17 cellular contexts compared by ENCODE assay signal in genomic region chr22:26576026-26576680, GRCh38. TPM values are rescaled to one million over a fixed set of nuclear protein-coding genes. Genes with fewer than 3 reads are reported as not detected.
DNase-seq lines count a peak whose midpoint lies in the region; ATAC-seq and TF ChIP-seq lines count a peak whose summit lies in the region.
"Had no signal": no experiment of that assay in that cellular context is flagged by ENCODE, and none has a peak within 500 bp of the region (broad histone marks: within the 10 kb centered on the region; RNA-seq: fewer than 3 reads in every experiment).

No MANE protein-coding gene starts in this region.

- H3K27me3 ChIP-seq in left ventricle myocardium inferior (ENCODE audit: low read depth) (no peaks in the 10 kb centered on the region), heart left ventricle (no peaks in the 10 kb centered on the region)

- ATAC-seq in heart left ventricle (no peak), GM21528 (IDR thresholded peaks at IDR 0.05; ENCODE audit: low FRiP score, unreplicated experiment) (no peak)
- no peak for ATAC-seq in naive thymus-derived CD8-positive, alpha-beta T cell
- ATAC-seq in activated T-cell treated with anti-CD3 and anti-CD28 coated beads, Interleukin-2, amount 50 U/mL, for 4 hours = no peak
- ATAC-seq: GM23338 had no signal

- in situ Hi-C loops in GM13976 (cut with MboI; ENCODE audit: low sequenced_read_pairs, unreplicated experiment) = no loop called here

- TF ChIP-seq POLR2A in heart left ventricle (IDR thresholded peaks at IDR 0.05) = no peak

- CTCF ChIA-PET in RWPE1 (lab: Yijun Ruan, JAX) = interaction anchor here (0.7 kb wide), 1 partner anchor 90 kb away, joined by 5 read pairs; no protein-coding TSS in a partner anchor

- 37 to 46% (median 42%) methylated on average over 8 of the region's 8 CpGs for WGBS in heart left ventricle, 4 donors

- H3K4me3 Mint-ChIP-seq in naive thymus-derived CD8-positive, alpha-beta T cell = peak overlapping the region in 3 of 10 donors; percentile 5 to 41 (median 11)
- no peak overlapping the region for H3K4me3 Mint-ChIP-seq in activated T-cell treated with anti-CD3 and anti-CD28 coated beads, Interleukin-2, amount 50 U/mL, for 4 hours
- H3K4me3 Mint-ChIP-seq: activated naive CD4-positive, alpha-beta T cell treated with anti-CD3 and anti-CD28 coated beads, Interleukin-2, amount 10 ng/mL, durations not matched to agents 7 days and 5 days; GM23338 had no signal

- TF ChIP-seq CTCF in left ventricle myocardium inferior (IDR thresholded peaks at IDR 0.05; ENCODE audit: borderline replicate concordance) (no peak), heart left ventricle (IDR thresholded peaks at IDR 0.05) (no peak), RWPE1 (conservative IDR thresholded peaks at IDR 0.05; ENCODE audit: low read depth) (no peak), GM13976 (IDR thresholded peaks at IDR 0.05; ENCODE audit: borderline replicate concordance, control extremely low read depth, extremely low read depth, insufficient read depth, missing control alignments) (no peak)

- H3K9me3 Mint-ChIP-seq in naive thymus-derived CD8-positive, alpha-beta T cell = no peaks in the 10 kb centered on the region
- no peaks in the 10 kb centered on the region for H3K9me3 Mint-ChIP-seq in activated T-cell treated with anti-CD3 and anti-CD28 coated beads, Interleukin-2, amount 50 U/mL, for 4 hours
- H3K9me3 Mint-ChIP-seq: activated naive CD4-positive, alpha-beta T cell treated with anti-CD3 and anti-CD28 coated beads, Interleukin-2, amount 10 ng/mL, durations not matched to agents 7 days and 5 days; GM23338 had no signal

- POLR2A ChIA-PET in naive thymus-derived CD8-positive, alpha-beta T cell (lab: Charles Lee) = interaction anchor here (0.6 to 1.7 kb wide), 4 partner anchors 11 to 95 kb away, joined by 3 to 9 read pairs (median 4); no protein-coding TSS in a partner anchor
- POLR2A ChIA-PET in RWPE1 (lab: Yijun Ruan, JAX; ENCODE audit: low non-redundant PET) = no interaction called here

- DNase-seq in left ventricle myocardium inferior (no peak), heart left ventricle (no peak), dermis blood vessel endothelial cell (peak; percentile 63), RWPE1 (ENCODE audit: low spot score) (no peak), GM13976 (ENCODE audit: low spot score) (no peak)
- DNase-seq in naive thymus-derived CD8-positive, alpha-beta T cell = no peak
- no peak for DNase-seq in activated T-cell treated with anti-CD3 and anti-CD28 coated beads, Interleukin-2, amount 50 U/mL, for 4 hours
- DNase-seq: ACHN; activated CD4-positive, CD25-positive, alpha-beta regulatory T cell treated with anti-CD3 and anti-CD28 coated beads, Interleukin-2, amount 50 U/mL, for 72 hours; activated naive CD4-positive, alpha-beta T cell treated with anti-CD3 and anti-CD28 coated beads, Interleukin-2, amount 10 ng/mL, durations not matched to agents 7 days and 5 days; NCI-H774; stimulated activated CD4-positive, alpha-beta T cell treated with anti-CD3 and anti-CD28 coated beads, Interleukin-1b, Interleukin-23, amount 100 ng/mL, for 48 hours had no signal

- H3K27ac Mint-ChIP-seq in naive thymus-derived CD8-positive, alpha-beta T cell = peak overlapping the region in 9 of 10 donors; percentile 6 to 81 (median 56)
- H3K27ac Mint-ChIP-seq: activated naive CD4-positive, alpha-beta T cell treated with anti-CD3 and anti-CD28 coated beads, Interleukin-2, amount 10 ng/mL, durations not matched to agents 7 days and 5 days; GM23338 had no signal

- intact Hi-C loops in left ventricle myocardium inferior (cut with micrococcal nuclease) = no loop called here
- intact Hi-C loops in heart left ventricle (cut with DNase I) = no loop called here

- peaks cover 65 to 91% (median 89%) of the 10 kb centered on the region in 4 donors for H3K4me1 Mint-ChIP-seq in naive thymus-derived CD8-positive, alpha-beta T cell
- H3K4me1 Mint-ChIP-seq in activated T-cell treated with anti-CD3 and anti-CD28 coated beads, Interleukin-2, amount 50 U/mL, for 4 hours (ENCODE audit: low read depth) = peaks cover 69% of the 10 kb centered on the region

- H3K4me3 ChIP-seq in left ventricle myocardium inferior (no peak overlapping the region), heart left ventricle (no peak overlapping the region)
- H3K4me3 ChIP-seq: GM23338, thoracic aorta had no signal

- H3K27ac ChIP-seq in left ventricle myocardium inferior (replicated peaks) (peak overlapping the region; percentile 23), heart left ventricle (peak overlapping the region in 1 of 12 donors; percentile 61), RWPE1 (no peak overlapping the region)
- H3K27ac ChIP-seq: thoracic aorta had no signal

- H3K9me3 ChIP-seq in left ventricle myocardium inferior (replicated peaks) (no peaks in the 10 kb centered on the region), heart left ventricle (no peaks in the 10 kb centered on the region)
- H3K9me3 ChIP-seq: thoracic aorta had no signal

- peaks cover 53% of the 10 kb centered on the region for H3K4me1 ChIP-seq in left ventricle myocardium inferior
- peaks cover 0 to 74% (median 16%) of the 10 kb centered on the region in 12 donors for H3K4me1 ChIP-seq in heart left ventricle

- H3K36me3 Mint-ChIP-seq in naive thymus-derived CD8-positive, alpha-beta T cell = peaks cover 0 to 29% (median 0%) of the 10 kb centered on the region in 3 donors
- peaks cover 6% of the 10 kb centered on the region for H3K36me3 Mint-ChIP-seq in activated T-cell treated with anti-CD3 and anti-CD28 coated beads, Interleukin-2, amount 50 U/mL, for 4 hours (ENCODE audit: insufficient read depth)

- no peaks in the 10 kb centered on the region for H3K27me3 Mint-ChIP-seq in naive thymus-derived CD8-positive, alpha-beta T cell
- H3K27me3 Mint-ChIP-seq in activated T-cell treated with anti-CD3 and anti-CD28 coated beads, Interleukin-2, amount 50 U/mL, for 4 hours (ENCODE audit: low read depth) = no peaks in the 10 kb centered on the region
- H3K27me3 Mint-ChIP-seq: activated naive CD4-positive, alpha-beta T cell treated with anti-CD3 and anti-CD28 coated beads, Interleukin-2, amount 10 ng/mL, durations not matched to agents 7 days and 5 days had no signal

- H3K36me3 ChIP-seq in left ventricle myocardium inferior = no peaks in the 10 kb centered on the region
- no peaks in the 10 kb centered on the region for H3K36me3 ChIP-seq in heart left ventricle
- H3K36me3 ChIP-seq: thoracic aorta had no signal

RNA-seq across cellular contexts. Expression of gene TPST2, which starts 13.8 kb away (rescaled TPM):
- 28.5 TPM for total RNA-seq in left ventricle myocardium inferior
- 100 to 1,000 TPM in 1 of 9 donors, 10 to 100 TPM in 8; 12.1 to 103 (median 25.2) TPM for total RNA-seq in heart left ventricle
- 10 to 100 TPM; 24.3 to 51.7 TPM for polyA plus RNA-seq in heart left ventricle
- total RNA-seq in dermis blood vessel endothelial cell = 131 and 208 TPM in 2 replicates
- total RNA-seq in naive thymus-derived CD8-positive, alpha-beta T cell = 10 to 100 TPM; 40.8 to 43.2 TPM
- 100 to 1,000 TPM in 2 of 3 donors, 10 to 100 TPM in 1; 87.9 to 134 (median 126) TPM for polyA plus RNA-seq in naive thymus-derived CD8-positive, alpha-beta T cell
- 10 to 100 TPM; 32.5 to 45.4 (median 38.8) TPM for total RNA-seq in activated T-cell treated with anti-CD3 and anti-CD28 coated beads, Interleukin-2, amount 50 U/mL, for 4 hours

RNA-seq across cellular contexts. Expression of gene CRYBB1, which starts 41.7 kb away (rescaled TPM):
- total RNA-seq in left ventricle myocardium inferior = 0.66 TPM
- 1 to 10 TPM in 2 of 9 donors, under 1 TPM in 4, not detected in 3; 0.19 to 3.2 (median 0.43) TPM for total RNA-seq in heart left ventricle
- under 1 TPM; 0.23 to 0.42 TPM for polyA plus RNA-seq in heart left ventricle
- total RNA-seq in dermis blood vessel endothelial cell = 0.09 TPM in 1 of 2 replicates, not detected in the other
- total RNA-seq in naive thymus-derived CD8-positive, alpha-beta T cell = not detected
- polyA plus RNA-seq in naive thymus-derived CD8-positive, alpha-beta T cell = not detected
- not detected for total RNA-seq in activated T-cell treated with anti-CD3 and anti-CD28 coated beads, Interleukin-2, amount 50 U/mL, for 4 hours
- total RNA-seq: renal cortical epithelial cell had no signal

RNA-seq across cellular contexts. Expression of gene CRYBA4, which starts 45.6 kb away (rescaled TPM):
- not detected for total RNA-seq in left ventricle myocardium inferior
- total RNA-seq in heart left ventricle = not detected
- not detected for polyA plus RNA-seq in heart left ventricle
- not detected in 2 replicates for total RNA-seq in dermis blood vessel endothelial cell
- not detected for total RNA-seq in naive thymus-derived CD8-positive, alpha-beta T cell
- polyA plus RNA-seq in naive thymus-derived CD8-positive, alpha-beta T cell = under 1 TPM in 1 of 3 donors, not detected in 2; 0.43 TPM
- not detected for total RNA-seq in activated T-cell treated with anti-CD3 and anti-CD28 coated beads, Interleukin-2, amount 50 U/mL, for 4 hours
- total RNA-seq: cardiac septum, GM23338, renal cortical epithelial cell, thoracic aorta had no signal
